8 cellular contexts compared by ENCODE assay signal in genomic region chr11:112321521-112322172, GRCh38.
DNase-seq lines count a peak whose midpoint lies in the region; ATAC-seq lines count a peak whose summit lies in the region.

No MANE protein-coding gene starts in this region.

- H3K27me3 ChIP-seq in adipocyte (replicated peaks; ENCODE audit: control insufficient read depth, insufficient read depth, low read length) = no peaks in the 10 kb centered on the region

- no peak overlapping the region for H3K9ac ChIP-seq in adipocyte (ENCODE audit: low read length)

- DNase-seq in GM03348 (ENCODE audit: low spot score) = peak; percentile 21
- DNase-seq in NCI-H146 treated with DMSO at 0.1 percent for 48 hours (lab: John Stamatoyannopoulos, UW; ENCODE audit: unreplicated experiment) = peak; percentile 95
- DNase-seq in adipocyte (ENCODE audit: low read depth) = peak; percentile 57
- DNase-seq in left colon = peak; percentile 72 to 85
- DNase-seq in NK-92 treated with Interleukin-12 subunit alpha and Interleukin-12 subunit beta, amount 100 ng/mL, for 24 hours (lab: John Stamatoyannopoulos, UW) = no peak
- DNase-seq in COLO829 (ENCODE audit: low spot score) = no peak

- H3K4me3 ChIP-seq in adipocyte (ENCODE audit: low read length) = no peak overlapping the region

- H3K4me1 ChIP-seq in adipocyte (ENCODE audit: control insufficient read depth, insufficient read depth, low read length) = peaks cover 35% of the 10 kb centered on the region

- peaks cover 2% of the 10 kb centered on the region for H3K9me3 ChIP-seq in adipocyte (ENCODE audit: control insufficient read depth, low read length)

- H3K36me3 ChIP-seq in adipocyte (ENCODE audit: control insufficient read depth, insufficient read depth, low read length, severe bottlenecking) = no peaks in the 10 kb centered on the region

- intact Hi-C loops in left colon (cut with DNase I, micrococcal nuclease) = no loop called here

- ATAC-seq in left colon (peak; percentile 98), GM19455 (IDR thresholded peaks at IDR 0.05; ENCODE audit: unreplicated experiment) (no peak), HG03460 (IDR thresholded peaks at IDR 0.05; ENCODE audit: unreplicated experiment) (no peak)

Comparison
In these comparisons a context has a peak if more than half of its experiments do, and no peak if none do; other contexts are left out.
1. DNase-seq: peak in GM03348 (single experiment), NCI-H146 treated with DMSO at 0.1 percent for 48 hours (single experiment), adipocyte (single experiment) and left colon (2 of 2); none in NK-92 treated with Interleukin-12 subunit alpha and Interleukin-12 subunit beta, amount 100 ng/mL, for 24 hours (single experiment) and COLO829 (single experiment).